Comparison of ENCODE assay signal across 25 cellular contexts in genomic region chr3:37348736-37349396, GRCh38.
"Had no signal": no experiment of that assay in that cellular context is flagged by ENCODE, and none has a peak within 500 bp of the region (broad histone marks: within the 10 kb centered on the region; RNA-seq: fewer than 3 reads in every experiment).

No MANE protein-coding gene starts in this region.

- H3K4me3 ChIP-seq: adrenal gland, body of pancreas, left lung, lung, mucosa of descending colon, thoracic aorta, uterus had no signal

- H3K4me1 ChIP-seq: body of pancreas, left lung, uterus had no signal

- DNase-seq: activated CD4-positive, alpha-beta memory T cell treated with anti-CD3 and anti-CD28 coated beads, Interleukin-2, amount 10 ng/mL, durations not matched to agents 7 days and 5 days; activated CD4-positive, alpha-beta T cell treated with anti-CD3 and anti-CD28 coated beads, Interleukin-2, amount 10 ng/mL, durations not matched to agents 7 days and 5 days; activated CD4-positive, CD25-positive, alpha-beta regulatory T cell treated with anti-CD3 and anti-CD28 coated beads, Interleukin-2, amount 50 U/mL, for 72 hours; activated CD8-positive, alpha-beta memory T cell treated with anti-CD3 and anti-CD28 coated beads, Interleukin-2, amount 50 U/mL, for 48 hours; activated T-cell treated with anti-CD3 and anti-CD28 coated beads, Interleukin-2, amount 50 U/mL, for 24 hours; adrenal gland; aorta; body of pancreas; effector CD8-positive, alpha-beta T cell; left lung; mesendoderm; mucosa of descending colon; posterior cingulate gyrus; right cardiac atrium; stimulated activated CD4-positive, alpha-beta T cell treated with anti-CD3 and anti-CD28 coated beads, Interleukin-15, amount 100 ng/mL, for 24 hours; stimulated activated CD4-positive, alpha-beta T cell treated with anti-CD3 and anti-CD28 coated beads, Interleukin-2, amount 100 ng/mL, for 24 hours; stimulated activated naive CD4-positive, alpha-beta T cell treated with Interleukin-2 at 50 U/mL for 16 hours; T-helper 9 cell; uterus had no signal

- H3K27me3 Mint-ChIP-seq: activated CD4-positive, alpha-beta memory T cell treated with anti-CD3 and anti-CD28 coated beads, Interleukin-2, amount 10 ng/mL, durations not matched to agents 7 days and 5 days; activated CD4-positive, alpha-beta T cell treated with anti-CD3 and anti-CD28 coated beads, Interleukin-2, amount 10 ng/mL, durations not matched to agents 7 days and 5 days; activated naive CD8-positive, alpha-beta T cell; activated T-cell treated with anti-CD3 and anti-CD28 coated beads, Interleukin-2, amount 50 U/mL, for 24 hours; natural killer cell treated with Interleukin-12 subunit alpha and Interleukin-12 subunit beta and Interleukin-15 and Interleukin-18, amount 100 ng/mL, for 72 hours; type B pancreatic cell had no signal

- H3K27me3 ChIP-seq: adrenal gland, body of pancreas, left lung, uterus had no signal

- H3K27ac ChIP-seq: adrenal gland, body of pancreas, left lung, thoracic aorta, uterus had no signal

- H3K4me3 Mint-ChIP-seq: activated CD4-positive, alpha-beta memory T cell treated with anti-CD3 and anti-CD28 coated beads, Interleukin-2, amount 10 ng/mL, durations not matched to agents 7 days and 5 days; activated CD4-positive, alpha-beta T cell treated with anti-CD3 and anti-CD28 coated beads, Interleukin-2, amount 10 ng/mL, durations not matched to agents 7 days and 5 days; activated naive CD8-positive, alpha-beta T cell; activated T-cell treated with anti-CD3 and anti-CD28 coated beads, Interleukin-2, amount 50 U/mL, for 24 hours; natural killer cell treated with Interleukin-12 subunit alpha and Interleukin-12 subunit beta and Interleukin-15 and Interleukin-18, amount 100 ng/mL, for 72 hours; type B pancreatic cell had no signal

- H3K9me3 Mint-ChIP-seq: activated CD4-positive, alpha-beta memory T cell treated with anti-CD3 and anti-CD28 coated beads, Interleukin-2, amount 10 ng/mL, durations not matched to agents 7 days and 5 days; activated CD4-positive, alpha-beta T cell treated with anti-CD3 and anti-CD28 coated beads, Interleukin-2, amount 10 ng/mL, durations not matched to agents 7 days and 5 days; activated T-cell treated with anti-CD3 and anti-CD28 coated beads, Interleukin-2, amount 50 U/mL, for 24 hours; activated T-helper 2 cell treated with anti-CD3 and anti-CD28 coated beads, Interferon-gamma antibody, Interleukin-2, Interleukin-4, amounts not matched to agents 10 μg/mL and 5 μg/mL and 100 μg/mL, durations not matched to agents 14 hours and 24 hours and 36 hours; natural killer cell treated with Interleukin-12 subunit alpha and Interleukin-12 subunit beta and Interleukin-15 and Interleukin-18, amount 100 ng/mL, for 72 hours; type B pancreatic cell had no signal

- H3K4me1 Mint-ChIP-seq: activated CD4-positive, alpha-beta memory T cell treated with anti-CD3 and anti-CD28 coated beads, Interleukin-2, amount 10 ng/mL, durations not matched to agents 7 days and 5 days; activated CD4-positive, alpha-beta T cell treated with anti-CD3 and anti-CD28 coated beads, Interleukin-2, amount 10 ng/mL, durations not matched to agents 7 days and 5 days had no signal

- H3K36me3 ChIP-seq: uterus had no signal

- ATAC-seq: body of pancreas; left lung; mucosa of descending colon; natural killer cell treated with Interleukin-12 subunit alpha and Interleukin-12 subunit beta and Interleukin-15 and Interleukin-18, amount 100 ng/mL, for 72 hours; right cardiac atrium had no signal

- H3K27ac Mint-ChIP-seq: activated CD4-positive, alpha-beta memory T cell treated with anti-CD3 and anti-CD28 coated beads, Interleukin-2, amount 10 ng/mL, durations not matched to agents 7 days and 5 days; activated naive CD8-positive, alpha-beta T cell; activated T-cell treated with anti-CD3 and anti-CD28 coated beads, Interleukin-2, amount 50 U/mL, for 24 hours; activated T-helper 2 cell treated with anti-CD3 and anti-CD28 coated beads, Interferon-gamma antibody, Interleukin-2, Interleukin-4, amounts not matched to agents 10 μg/mL and 5 μg/mL and 100 μg/mL, durations not matched to agents 14 hours and 24 hours and 36 hours; natural killer cell treated with Interleukin-12 subunit alpha and Interleukin-12 subunit beta and Interleukin-15 and Interleukin-18, amount 100 ng/mL, for 72 hours; type B pancreatic cell had no signal

- H3K9me3 ChIP-seq: adrenal gland, body of pancreas, left lung, mucosa of descending colon, thoracic aorta, uterus had no signal
